Comparison of ENCODE assay signal across 8 cellular contexts in the genomic region with DNA sequence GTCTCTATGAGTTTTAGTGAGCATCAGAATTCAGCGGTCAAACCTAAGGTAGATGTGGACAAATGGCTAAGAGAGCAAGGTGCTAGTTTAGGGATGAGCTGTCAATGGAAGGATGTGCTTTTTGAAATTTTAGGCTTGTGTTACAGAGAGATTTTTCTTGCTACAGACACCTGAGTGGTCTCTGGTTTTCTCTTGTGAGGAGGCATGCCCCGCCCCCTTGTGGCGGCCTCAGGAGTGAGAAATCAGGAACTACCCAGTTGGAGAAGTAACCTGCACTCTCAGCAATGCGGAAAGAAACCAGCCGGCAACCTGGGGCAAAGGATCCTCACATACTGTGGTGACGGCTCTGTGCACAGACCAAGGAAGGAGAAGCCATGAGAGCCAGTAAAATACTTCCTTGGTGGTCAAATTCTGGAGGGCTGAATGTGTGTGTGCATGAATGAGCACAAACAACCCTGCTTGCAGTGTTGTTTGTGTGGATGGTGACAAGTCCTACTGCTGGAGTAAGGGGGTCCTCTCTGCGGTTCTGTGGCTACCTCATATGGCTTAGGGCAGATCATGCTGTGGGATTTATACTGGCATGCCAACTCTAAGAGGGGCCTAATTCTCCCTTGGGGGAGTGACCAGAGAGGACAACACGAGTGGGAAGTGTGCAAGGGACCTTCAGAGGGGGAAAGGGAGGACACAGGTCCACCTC. TPM values are rescaled to one million over a fixed set of nuclear protein-coding genes. Genes with fewer than 3 reads are reported as not detected.
A peak's percentile ranks its signal among the peaks of the same experiment; 100 is the strongest.
DNase-seq lines count a peak whose midpoint lies in the region; ATAC-seq and TF ChIP-seq lines count a peak whose summit lies in the region.

No MANE protein-coding gene starts in this region.

- no peak overlapping the region for H2AK5ac ChIP-seq in neuronal stem cell (ENCODE audit: low read depth, low read length)

- H3K4me1 ChIP-seq in neuronal stem cell (ENCODE audit: control insufficient read depth in 2 of 2, insufficient read depth in 1 of 2, low read depth in 1 of 2, low read length in 2 of 2), result no peaks in the 10 kb centered on the region
- H3K4me1 ChIP-seq in upper lobe of right lung, result no peaks in the 10 kb centered on the region
- H3K4me1 ChIP-seq in prostate gland (replicated peaks), result no peaks in the 10 kb centered on the region

- H3K4me3 ChIP-seq in neuronal stem cell (ENCODE audit: low read length in 2 of 2) (no peak overlapping the region), upper lobe of right lung (no peak overlapping the region), prostate gland (no peak overlapping the region)

- no peak overlapping the region for H3K23ac ChIP-seq in neuronal stem cell (ENCODE audit: low read depth, low read length, poor library complexity)

- no peak overlapping the region for H3K4me3 Mint-ChIP-seq in activated CD8-positive, alpha-beta memory T cell treated with anti-CD3 and anti-CD28 coated beads, Interleukin-2, amount 10 ng/mL, durations not matched to agents 7 days and 5 days

- CTCF ChIA-PET in activated CD8-positive, alpha-beta memory T cell treated with anti-CD3 and anti-CD28 coated beads, Interleukin-2, amount 10 ng/mL, durations not matched to agents 7 days and 5 days (lab: Charles Lee), result interaction anchor here (0.7 to 2.1 kb wide), 13 partner anchors 12 to 448 kb away, joined by 3 to 29 read pairs (median 4); a partner anchor contains a TSS

- H3K4me1 Mint-ChIP-seq in activated CD8-positive, alpha-beta memory T cell treated with anti-CD3 and anti-CD28 coated beads, Interleukin-2, amount 10 ng/mL, durations not matched to agents 7 days and 5 days, result peaks cover 12% of the 10 kb centered on the region

- H3K27me3 ChIP-seq in neuronal stem cell (ENCODE audit: control insufficient read depth in 3 of 3, insufficient read depth in 3 of 3, low read depth in 1 of 3, low read length in 3 of 3) (no peaks in the 10 kb centered on the region), upper lobe of right lung (no peaks in the 10 kb centered on the region), prostate gland (replicated peaks; ENCODE audit: insufficient read depth) (no peaks in the 10 kb centered on the region)

- H3K9me3 ChIP-seq in neuronal stem cell (replicated peaks in 1 of 2; ENCODE audit: control insufficient read depth in 2 of 2, insufficient read depth in 1 of 2, low read depth in 1 of 2, low read length in 2 of 2), result no peaks in the 10 kb centered on the region
- no peaks in the 10 kb centered on the region for H3K9me3 ChIP-seq in upper lobe of right lung
- H3K9me3 ChIP-seq in prostate gland, result no peaks in the 10 kb centered on the region

- no peak overlapping the region for H3K9ac ChIP-seq in neuronal stem cell (ENCODE audit: low read depth, low read length, poor library complexity)

- WGBS in neuronal stem cell (ENCODE audit: extremely low coverage in 2 of 2, insufficient read length in 2 of 2, insufficient replicate concordance in 1 of 2), 2 donors, result no CpG with 5 or more reads among the region's 8 CpGs
- WGBS in prostate gland, result 62% methylated on average over 8 of the region's 8 CpGs

- H3K4me2 ChIP-seq in neuronal stem cell (ENCODE audit: insufficient read depth, low read length, poor library complexity, severe bottlenecking), result no peak overlapping the region

- no peak overlapping the region for H2BK12ac ChIP-seq in neuronal stem cell (ENCODE audit: low read length)

- TF ChIP-seq CTCF in upper lobe of right lung (IDR thresholded peaks at IDR 0.05) (peak; percentile 53), prostate gland (IDR thresholded peaks at IDR 0.05) (peak in 1 of 4 experiments; percentile 52)

- no peak overlapping the region for H2BK15ac ChIP-seq in neuronal stem cell (ENCODE audit: low read length)

- no peak for TF ChIP-seq POLR2A in erythroblast (IDR thresholded peaks at IDR 0.05; ENCODE audit: low read length)
- TF ChIP-seq POLR2A in prostate gland (IDR thresholded peaks at IDR 0.05), result no peak

- no peak overlapping the region for H2BK5ac ChIP-seq in neuronal stem cell (ENCODE audit: low read length)

- no peak overlapping the region for H4K8ac ChIP-seq in neuronal stem cell (ENCODE audit: low read depth, low read length)

- H3K4ac ChIP-seq in neuronal stem cell (ENCODE audit: low read length), result no peak overlapping the region

- H3K36me3 ChIP-seq in neuronal stem cell (replicated peaks in 1 of 2; ENCODE audit: control insufficient read depth in 2 of 2, insufficient read depth in 2 of 2, low read length in 2 of 2), result no peaks in the 10 kb centered on the region
- no peaks in the 10 kb centered on the region for H3K36me3 ChIP-seq in upper lobe of right lung
- H3K36me3 ChIP-seq in prostate gland, result no peaks in the 10 kb centered on the region

- ATAC-seq in GM18498 (IDR thresholded peaks at IDR 0.05; ENCODE audit: unreplicated experiment) (peak; percentile 93), HG02588 (IDR thresholded peaks at IDR 0.05; ENCODE audit: unreplicated experiment) (peak; percentile 97), upper lobe of right lung (peak; percentile 95)
- ATAC-seq in activated CD8-positive, alpha-beta memory T cell treated with anti-CD3 and anti-CD28 coated beads, Interleukin-2, amount 10 ng/mL, durations not matched to agents 7 days and 5 days, result peak; percentile 84

- peak; percentile 30 for DNase-seq in NCI-H460 (ENCODE audit: extremely low read depth, low read depth)
- DNase-seq in activated CD8-positive, alpha-beta memory T cell treated with anti-CD3 and anti-CD28 coated beads, Interleukin-2, amount 10 ng/mL, durations not matched to agents 7 days and 5 days, result peak; percentile 80
- DNase-seq in erythroblast (lab: John Stamatoyannopoulos, UW), result peak; percentile 73 to 77
- DNase-seq in neuronal stem cell (ENCODE audit: low spot score), result no peak
- DNase-seq in upper lobe of right lung, result peak; percentile 90
- DNase-seq in prostate gland (ENCODE audit: low spot score), result no peak

- H3K27ac ChIP-seq in neuronal stem cell (replicated peaks; ENCODE audit: low read length), result no peak overlapping the region
- no peak overlapping the region for H3K27ac ChIP-seq in upper lobe of right lung
- no peak overlapping the region for H3K27ac ChIP-seq in prostate gland

- H3K9me3 Mint-ChIP-seq in activated CD8-positive, alpha-beta memory T cell treated with anti-CD3 and anti-CD28 coated beads, Interleukin-2, amount 10 ng/mL, durations not matched to agents 7 days and 5 days (ENCODE audit: low read depth), result peaks cover 3% of the 10 kb centered on the region

- intact Hi-C loops in upper lobe of right lung (cut with DNase I), result no loop called here
- intact Hi-C loops in prostate gland (cut with DNase I), result no loop called here

- H3K14ac ChIP-seq in neuronal stem cell (ENCODE audit: low read length), result no peak overlapping the region

- H3K36me3 Mint-ChIP-seq in activated CD8-positive, alpha-beta memory T cell treated with anti-CD3 and anti-CD28 coated beads, Interleukin-2, amount 10 ng/mL, durations not matched to agents 7 days and 5 days, result no peaks in the 10 kb centered on the region

- no peak overlapping the region for H4K91ac ChIP-seq in neuronal stem cell (ENCODE audit: low read depth, low read length, poor library complexity)

- H2BK120ac ChIP-seq in neuronal stem cell (ENCODE audit: low read depth, low read length), result no peak overlapping the region

- no peak overlapping the region for H3K27ac Mint-ChIP-seq in activated CD8-positive, alpha-beta memory T cell treated with anti-CD3 and anti-CD28 coated beads, Interleukin-2, amount 10 ng/mL, durations not matched to agents 7 days and 5 days

- H2AFZ ChIP-seq in neuronal stem cell (ENCODE audit: low read length), result peak overlapping the region; percentile 53

- no peaks in the 10 kb centered on the region for H3K79me1 ChIP-seq in neuronal stem cell (ENCODE audit: low read depth, low read length)

- H3K27me3 Mint-ChIP-seq in activated CD8-positive, alpha-beta memory T cell treated with anti-CD3 and anti-CD28 coated beads, Interleukin-2, amount 10 ng/mL, durations not matched to agents 7 days and 5 days, result peaks cover 13% of the 10 kb centered on the region

- H3K18ac ChIP-seq in neuronal stem cell (ENCODE audit: low read length), result no peak overlapping the region

RNA-seq across cellular contexts. Expression of a gene that starts 16.7 kb away (rescaled TPM):
- 151 and 170 TPM in 2 replicates for total RNA-seq in NCI-H460 (2014; rRNA removed; shearing (Covaris generic))
- polyA plus RNA-seq in NCI-H460 (2014; cell fraction: nucleus; rRNA removed), result 118 and 130 TPM in 2 replicates
- total RNA-seq in activated CD8-positive, alpha-beta memory T cell treated with anti-CD3 and anti-CD28 coated beads, Interleukin-2, amount 10 ng/mL, durations not matched to agents 7 days and 5 days, result 10 to 100 TPM; 62.0 to 88.0 TPM
- polyA plus RNA-seq in neuronal stem cell (2013, experiment 1 of 2), result 167 TPM
- 152 TPM for polyA plus RNA-seq in neuronal stem cell (2013, experiment 2 of 2)
- total RNA-seq in upper lobe of right lung, result 335 TPM
- total RNA-seq in prostate gland, result 100 to 1,000 TPM in 1 of 2 donors, 10 to 100 TPM in 1; 93.7 to 225 TPM

Comparison
In these comparisons a context has a peak if more than half of its experiments do, and no peak if none do; other contexts are left out.
1. DNase-seq: peak in NCI-H460 (single experiment), activated CD8-positive, alpha-beta memory T cell treated with anti-CD3 and anti-CD28 coated beads, Interleukin-2, amount 10 ng/mL, durations not matched to agents 7 days and 5 days (single experiment), erythroblast (2 of 2) and upper lobe of right lung (single experiment); none in neuronal stem cell (single experiment) and prostate gland (single experiment).
2. Peak in every context shown above with its lines, with median percentiles within 50 percentile points of each other: ATAC-seq.